1 cellular context compared by ENCODE assay signal in the genomic region with DNA sequence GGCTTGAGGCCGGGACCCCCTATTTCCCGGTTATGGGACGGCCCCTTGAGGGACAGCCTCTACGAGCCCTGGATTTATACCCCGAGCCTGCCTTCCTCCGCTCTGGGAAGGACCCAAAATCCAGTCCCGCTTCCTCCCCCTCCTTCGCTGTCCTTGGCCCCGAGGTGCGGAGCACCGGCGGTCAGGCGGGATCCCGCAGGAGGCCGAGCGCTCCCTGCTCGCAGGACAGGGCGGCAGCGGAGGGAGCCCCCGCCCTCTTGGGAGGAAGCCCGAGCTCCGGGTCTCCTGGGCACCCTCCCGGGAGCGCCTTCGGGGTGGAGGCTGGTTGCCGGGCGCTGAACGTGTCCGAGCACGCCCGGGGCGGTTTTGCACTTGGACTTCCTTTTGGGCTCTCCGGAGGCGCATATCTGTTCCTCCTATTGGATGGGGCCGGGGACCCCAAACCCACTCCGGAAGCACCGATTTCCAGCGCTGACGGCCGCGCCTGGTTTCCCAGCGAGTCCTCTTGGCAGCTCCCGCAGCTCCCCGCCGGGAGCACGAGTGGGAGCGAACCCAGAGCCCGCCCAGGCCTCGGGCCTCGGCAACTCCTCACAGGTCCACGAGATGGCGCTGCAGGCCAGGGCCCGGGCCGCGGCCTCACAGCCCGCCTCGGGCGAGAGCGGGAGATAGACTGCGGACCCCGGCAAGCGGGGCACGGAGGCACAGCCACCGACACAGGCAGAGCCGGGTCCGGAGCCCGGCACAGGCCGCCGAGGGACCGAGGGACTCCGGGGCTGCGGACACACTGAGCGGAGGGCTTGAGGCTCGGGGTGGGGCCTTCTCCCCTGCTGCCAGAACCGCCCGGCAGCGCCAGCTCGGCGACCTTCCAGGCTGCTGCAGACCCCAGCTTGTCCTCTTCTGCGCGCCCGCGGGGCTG.
A peak's percentile ranks its signal among the peaks of the same experiment; 100 is the strongest.
TF ChIP-seq lines count a peak whose summit lies in the region.

No MANE protein-coding gene starts in this region.

TF ChIP-seq in SK-N-SH treated with all-trans-retinoic acid at 6 μM for 48 hours, 23 proteins besides CTCF, POLR2A, EP300 and RAD21 (continued from another document):
- TF ChIP-seq, protein P1, sequence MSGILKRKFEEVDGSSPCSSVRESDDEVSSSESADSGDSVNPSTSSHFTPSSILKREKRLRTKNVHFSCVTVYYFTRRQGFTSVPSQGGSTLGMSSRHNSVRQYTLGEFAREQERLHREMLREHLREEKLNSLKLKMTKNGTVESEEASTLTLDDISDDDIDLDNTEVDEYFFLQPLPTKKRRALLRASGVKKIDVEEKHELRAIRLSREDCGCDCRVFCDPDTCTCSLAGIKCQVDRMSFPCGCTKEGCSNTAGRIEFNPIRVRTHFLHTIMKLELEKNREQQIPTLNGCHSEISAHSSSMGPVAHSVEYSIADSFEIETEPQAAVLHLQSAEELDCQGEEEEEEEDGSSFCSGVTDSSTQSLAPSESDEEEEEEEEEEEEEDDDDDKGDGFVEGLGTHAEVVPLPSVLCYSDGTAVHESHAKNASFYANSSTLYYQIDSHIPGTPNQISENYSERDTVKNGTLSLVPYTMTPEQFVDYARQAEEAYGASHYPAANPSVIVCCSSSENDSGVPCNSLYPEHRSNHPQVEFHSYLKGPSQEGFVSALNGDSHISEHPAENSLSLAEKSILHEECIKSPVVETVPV (CRISPR knock-in tag; IDR thresholded peaks at IDR 0.05), result no peak; the same call in 1 of the 2 replicates
- TF ChIP-seq, protein P2, sequence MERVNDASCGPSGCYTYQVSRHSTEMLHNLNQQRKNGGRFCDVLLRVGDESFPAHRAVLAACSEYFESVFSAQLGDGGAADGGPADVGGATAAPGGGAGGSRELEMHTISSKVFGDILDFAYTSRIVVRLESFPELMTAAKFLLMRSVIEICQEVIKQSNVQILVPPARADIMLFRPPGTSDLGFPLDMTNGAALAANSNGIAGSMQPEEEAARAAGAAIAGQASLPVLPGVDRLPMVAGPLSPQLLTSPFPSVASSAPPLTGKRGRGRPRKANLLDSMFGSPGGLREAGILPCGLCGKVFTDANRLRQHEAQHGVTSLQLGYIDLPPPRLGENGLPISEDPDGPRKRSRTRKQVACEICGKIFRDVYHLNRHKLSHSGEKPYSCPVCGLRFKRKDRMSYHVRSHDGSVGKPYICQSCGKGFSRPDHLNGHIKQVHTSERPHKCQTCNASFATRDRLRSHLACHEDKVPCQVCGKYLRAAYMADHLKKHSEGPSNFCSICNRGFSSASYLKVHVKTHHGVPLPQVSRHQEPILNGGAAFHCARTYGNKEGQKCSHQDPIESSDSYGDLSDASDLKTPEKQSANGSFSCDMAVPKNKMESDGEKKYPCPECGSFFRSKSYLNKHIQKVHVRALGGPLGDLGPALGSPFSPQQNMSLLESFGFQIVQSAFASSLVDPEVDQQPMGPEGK (CRISPR knock-in tag; IDR thresholded peaks at IDR 0.05; ENCODE audit: borderline replicate concordance), result no peak
- TF ChIP-seq CSDC2 (CRISPR knock-in tag; IDR thresholded peaks at IDR 0.05) (peak; percentile 45; the same call in 1 of the 2 replicates), ZFP30 (CRISPR knock-in tag; IDR thresholded peaks at IDR 0.05) (peak; percentile 17; the same call in 1 of the 2 replicates), SNAI2 (CRISPR knock-in tag; IDR thresholded peaks at IDR 0.05) (no peak), ZFP3 (CRISPR knock-in tag; IDR thresholded peaks at IDR 0.05) (0 out of 2 replicates have a peak, but pooled peaks have one; percentile 10), ZNF565 (CRISPR knock-in tag; conservative IDR thresholded peaks at IDR 0.05; ENCODE audit: low read depth) (peak; percentile 73; the same call in 1 of the 2 replicates), ESRRG (CRISPR knock-in tag; IDR thresholded peaks at IDR 0.05) (no peak), PPARA (CRISPR knock-in tag; IDR thresholded peaks at IDR 0.05; ENCODE audit: borderline replicate concordance) (no peak), POU6F1 (CRISPR knock-in tag; IDR thresholded peaks at IDR 0.05; ENCODE audit: borderline replicate concordance, low read depth) (0 out of 2 replicates have a peak, but pooled peaks have one; percentile 21), ARNTL (CRISPR knock-in tag; IDR thresholded peaks at IDR 0.05; ENCODE audit: borderline replicate concordance, low read depth) (0 out of 2 replicates have a peak, but pooled peaks have one; percentile 39), ZNF70 (CRISPR knock-in tag; IDR thresholded peaks at IDR 0.05) (no peak), ZNF8 (CRISPR knock-in tag; IDR thresholded peaks at IDR 0.05) (no peak)
